10 cellular contexts compared by ENCODE assay signal in the genomic region with DNA sequence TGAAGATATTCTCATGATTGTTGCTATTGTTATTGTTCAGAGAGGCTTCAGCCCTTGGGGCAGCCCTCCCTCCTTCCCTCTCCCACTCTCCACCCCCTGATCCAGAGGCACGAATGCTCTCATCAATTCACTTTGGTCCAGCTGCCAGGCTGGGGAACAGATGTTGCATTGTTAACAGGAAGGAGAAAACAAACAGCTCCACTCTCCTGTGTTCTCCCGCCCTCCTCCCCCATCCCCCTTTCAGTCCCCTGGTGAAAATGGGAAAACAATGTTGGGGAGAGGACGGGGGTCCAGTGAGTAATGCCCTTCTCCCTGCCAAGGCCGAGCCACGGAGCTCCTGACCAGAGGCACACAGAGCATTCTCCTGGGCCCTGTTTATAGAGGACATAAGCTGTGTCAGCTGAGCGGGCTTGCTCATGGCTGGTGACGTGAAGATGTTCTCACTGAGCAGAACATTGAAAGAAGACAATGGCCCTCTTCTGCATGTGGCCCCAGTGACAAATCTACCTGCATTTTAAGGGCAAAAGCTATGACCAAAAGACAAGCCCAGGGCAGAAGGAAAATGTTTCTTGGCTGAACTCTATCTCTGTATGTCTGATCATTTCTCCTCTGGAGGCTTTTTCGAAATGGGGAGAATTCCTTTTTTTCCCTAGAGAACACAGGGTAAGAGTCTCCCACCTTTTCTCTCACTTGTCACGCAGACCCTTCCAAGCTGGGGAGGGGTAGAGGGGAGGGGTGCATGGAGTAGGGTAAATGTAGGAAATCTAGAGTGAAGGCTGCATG.
DNase-seq lines count a peak whose midpoint lies in the region; ATAC-seq and TF ChIP-seq lines count a peak whose summit lies in the region.
"Had no signal": no experiment of that assay in that cellular context is flagged by ENCODE, and none has a peak within 500 bp of the region (broad histone marks: within the 10 kb centered on the region; RNA-seq: fewer than 3 reads in every experiment).

No MANE protein-coding gene starts in this region.

- no peaks in the 10 kb centered on the region for H3K36me3 ChIP-seq in H7 (replicated peaks; ENCODE audit: control insufficient read depth, insufficient read depth, low read length)

- DNase-seq in H7 = peak; percentile 16
- DNase-seq in NCI-H69 (lab: John Stamatoyannopoulos, UW) = peak; percentile 98
- DNase-seq in foreskin melanocyte = peak; percentile 96
- DNase-seq in posterior cingulate gyrus = peak; percentile 52 to 98 (median 86)
- DNase-seq in SW 1271 (lab: John Stamatoyannopoulos, UW) = no peak
- no peak for DNase-seq in GM20000 (ENCODE audit: low spot score)
- DNase-seq: activated CD4-positive, alpha-beta T cell treated with anti-CD3 and anti-CD28 coated beads, Interleukin-2, amount 10 ng/mL, durations not matched to agents 7 days and 5 days; IMR-90 had no signal

- intact Hi-C loops in posterior cingulate gyrus (cut with DNase I) = loop anchor here (1.0 kb wide), 2 partner anchors 111 to 137 kb away; partner anchors contain the start of gene GLUL

- TF ChIP-seq CTCF in GM20000 (IDR thresholded peaks at IDR 0.05; ENCODE audit: extremely low read depth, missing control alignments) = no peak

- H3K27me3 ChIP-seq in H7 (ENCODE audit: control insufficient read depth, insufficient read depth, low read length) = no peaks in the 10 kb centered on the region; the same call in 1 of the 2 replicates

- ATAC-seq in HG02884 (IDR thresholded peaks at IDR 0.05; ENCODE audit: unreplicated experiment) = no peak
- ATAC-seq in HG03045 (IDR thresholded peaks at IDR 0.05; ENCODE audit: unreplicated experiment) = no peak

- no peak overlapping the region for H3K4me3 ChIP-seq in H7 (ENCODE audit: insufficient read depth, low read depth, low read length)

Comparison
In these comparisons a context has a peak if more than half of its experiments do, and no peak if none do; other contexts are left out.
1. DNase-seq: peak in H7 (single experiment), NCI-H69 (single experiment), foreskin melanocyte (single experiment) and posterior cingulate gyrus (10 of 10); none in SW 1271 (0 of 2) and GM20000 (single experiment).